16 cellular contexts compared by ENCODE assay signal in genomic region chr9:13816837-13817236, GRCh38.
"Had no signal": no experiment of that assay in that cellular context is flagged by ENCODE, and none has a peak within 500 bp of the region (broad histone marks: within the 10 kb centered on the region; RNA-seq: fewer than 3 reads in every experiment).

No MANE protein-coding gene starts in this region.

- H3K36me3 Mint-ChIP-seq: activated CD8-positive, alpha-beta memory T cell treated with anti-CD3 and anti-CD28 coated beads, Interleukin-2, amount 10 ng/mL, durations not matched to agents 7 days and 5 days; activated naive CD8-positive, alpha-beta T cell; T-cell had no signal

- ATAC-seq: activated CD4-positive, alpha-beta T cell treated with anti-CD3 and anti-CD28 coated beads for 36 hours; activated CD8-positive, alpha-beta memory T cell treated with anti-CD3 and anti-CD28 coated beads, Interleukin-2, amount 10 ng/mL, durations not matched to agents 7 days and 5 days; left cardiac atrium; natural killer cell treated with Interleukin-12 subunit alpha and Interleukin-12 subunit beta and Interleukin-15 and Interleukin-18, amount 100 ng/mL, for 72 hours; T-cell; WTC11 had no signal

- H3K4me3 ChIP-seq: dorsolateral prefrontal cortex, thyroid gland had no signal

- H3K4me3 Mint-ChIP-seq: activated CD4-positive, alpha-beta memory T cell treated with anti-CD3 and anti-CD28 coated beads, Interleukin-2, amount 10 ng/mL, durations not matched to agents 7 days and 5 days; activated CD4-positive, alpha-beta T cell treated with anti-CD3 and anti-CD28 coated beads for 36 hours; activated CD8-positive, alpha-beta memory T cell treated with anti-CD3 and anti-CD28 coated beads, Interleukin-2, amount 10 ng/mL, durations not matched to agents 7 days and 5 days; activated naive CD8-positive, alpha-beta T cell; endodermal cell; natural killer cell treated with Interleukin-12 subunit alpha and Interleukin-12 subunit beta and Interleukin-15 and Interleukin-18, amount 100 ng/mL, for 72 hours; T-cell; WTC11 had no signal

- DNase-seq: activated CD4-positive, alpha-beta memory T cell treated with anti-CD3 and anti-CD28 coated beads, Interleukin-2, amount 10 ng/mL, durations not matched to agents 7 days and 5 days; activated CD4-positive, alpha-beta T cell treated with anti-CD3 and anti-CD28 coated beads for 36 hours; activated CD8-positive, alpha-beta memory T cell treated with anti-CD3 and anti-CD28 coated beads, Interleukin-2, amount 10 ng/mL, durations not matched to agents 7 days and 5 days; caudate nucleus; dorsolateral prefrontal cortex; endodermal cell; left cardiac atrium; mesendoderm; retina; stimulated activated CD4-positive, alpha-beta T cell treated with anti-CD3 and anti-CD28 coated beads, Interleukin-2, amount 100 ng/mL, for 24 hours; stimulated activated naive CD4-positive, alpha-beta T cell treated with Interleukin-2 at 50 U/mL for 16 hours; T-cell; thyroid gland had no signal

- H3K9me3 Mint-ChIP-seq: endodermal cell had no signal

- H3K27me3 Mint-ChIP-seq: activated CD4-positive, alpha-beta memory T cell treated with anti-CD3 and anti-CD28 coated beads, Interleukin-2, amount 10 ng/mL, durations not matched to agents 7 days and 5 days; activated CD4-positive, alpha-beta T cell treated with anti-CD3 and anti-CD28 coated beads for 36 hours; activated CD8-positive, alpha-beta memory T cell treated with anti-CD3 and anti-CD28 coated beads, Interleukin-2, amount 10 ng/mL, durations not matched to agents 7 days and 5 days; activated naive CD8-positive, alpha-beta T cell; natural killer cell treated with Interleukin-12 subunit alpha and Interleukin-12 subunit beta and Interleukin-15 and Interleukin-18, amount 100 ng/mL, for 72 hours; T-cell had no signal

- H3K4me1 Mint-ChIP-seq: activated CD4-positive, alpha-beta memory T cell treated with anti-CD3 and anti-CD28 coated beads, Interleukin-2, amount 10 ng/mL, durations not matched to agents 7 days and 5 days; activated CD4-positive, alpha-beta T cell treated with anti-CD3 and anti-CD28 coated beads for 36 hours; activated CD8-positive, alpha-beta memory T cell treated with anti-CD3 and anti-CD28 coated beads, Interleukin-2, amount 10 ng/mL, durations not matched to agents 7 days and 5 days; T-cell; WTC11 had no signal

- H3K27ac Mint-ChIP-seq: activated CD4-positive, alpha-beta memory T cell treated with anti-CD3 and anti-CD28 coated beads, Interleukin-2, amount 10 ng/mL, durations not matched to agents 7 days and 5 days; activated CD4-positive, alpha-beta T cell treated with anti-CD3 and anti-CD28 coated beads for 36 hours; activated CD8-positive, alpha-beta memory T cell treated with anti-CD3 and anti-CD28 coated beads, Interleukin-2, amount 10 ng/mL, durations not matched to agents 7 days and 5 days; activated naive CD8-positive, alpha-beta T cell; endodermal cell; natural killer cell treated with Interleukin-12 subunit alpha and Interleukin-12 subunit beta and Interleukin-15 and Interleukin-18, amount 100 ng/mL, for 72 hours; T-cell; WTC11 had no signal
